Comparison of ENCODE assay signal across 22 cellular contexts in genomic region chr1:197807216-197807615, GRCh38. TPM values are rescaled to one million over a fixed set of nuclear protein-coding genes. Genes with fewer than 3 reads are reported as not detected.
A peak's percentile ranks its signal among the peaks of the same experiment; 100 is the strongest.
DNase-seq lines count a peak whose midpoint lies in the region; ATAC-seq and TF ChIP-seq lines count a peak whose summit lies in the region.
"Had no signal": no experiment of that assay in that cellular context is flagged by ENCODE, and none has a peak within 500 bp of the region (broad histone marks: within the 10 kb centered on the region; RNA-seq: fewer than 3 reads in every experiment).

No MANE protein-coding gene starts in this region.

- ATAC-seq in HG02938 (IDR thresholded peaks at IDR 0.05; ENCODE audit: unreplicated experiment) = peak; percentile 52
- ATAC-seq: activated CD8-positive, alpha-beta T cell treated with anti-CD3 and anti-CD28 coated beads for 36 hours had no signal

- H3K27me3 ChIP-seq in OCI-LY3 (ENCODE audit: low read depth, low read length) (no peaks in the 10 kb centered on the region), colonic mucosa (no peaks in the 10 kb centered on the region)
- H3K27me3 ChIP-seq: spleen, stomach, vagina had no signal

- peak overlapping the region; percentile 68 for H3K4me2 ChIP-seq in OCI-LY3 (ENCODE audit: low read length)

- H3K4me1 ChIP-seq in OCI-LY3 (ENCODE audit: low read length) = peaks cover 36% of the 10 kb centered on the region
- peaks cover 4% of the 10 kb centered on the region for H3K4me1 ChIP-seq in colonic mucosa
- H3K4me1 ChIP-seq: spleen, vagina had no signal

- peak overlapping the region; percentile 61 for H3K4me3 ChIP-seq in OCI-LY3 (ENCODE audit: low read length)
- no peak overlapping the region for H3K4me3 ChIP-seq in colonic mucosa
- H3K4me3 ChIP-seq: SK-N-MC, spleen, stomach, vagina had no signal

- intact Hi-C loops in activated T-helper 1 cell treated with anti-CD3 and anti-CD28 coated beads, Interleukin-12 subunit alpha, Interleukin-12 subunit beta, Interleukin-2, Interleukin-4 antibody, amounts not matched to agents 30 ng/mL and 10 ng/mL and 1 ng/mL, durations not matched to agents 14 hours and 24 hours and 36 hours (cut with micrococcal nuclease) = no loop called here
- intact Hi-C loops in colonic mucosa (cut with DNase I) (no loop called here), posterior vena cava (cut with DNase I) (no loop called here)

- H3K36me3 ChIP-seq in OCI-LY3 (replicated peaks; ENCODE audit: low read depth, low read length) (no peaks in the 10 kb centered on the region), colonic mucosa (no peaks in the 10 kb centered on the region)
- H3K36me3 ChIP-seq: spleen, stomach, vagina had no signal

- H3K9me3 Mint-ChIP-seq in activated T-helper 1 cell treated with anti-CD3 and anti-CD28 coated beads, Interleukin-12 subunit alpha, Interleukin-12 subunit beta, Interleukin-2, Interleukin-4 antibody, amounts not matched to agents 30 ng/mL and 10 ng/mL and 1 ng/mL, durations not matched to agents 14 hours and 24 hours and 36 hours = no peaks in the 10 kb centered on the region
- no peaks in the 10 kb centered on the region for H3K9me3 Mint-ChIP-seq in activated CD4-positive, alpha-beta memory T cell treated with anti-CD3 and anti-CD28 coated beads, Interleukin-2, amount 10 ng/mL, durations not matched to agents 7 days and 5 days
- H3K9me3 Mint-ChIP-seq: activated CD8-positive, alpha-beta T cell treated with anti-CD3 and anti-CD28 coated beads for 36 hours; activated T-helper 2 cell treated with anti-CD3 and anti-CD28 coated beads, Interferon-gamma antibody, Interleukin-2, Interleukin-4, amounts not matched to agents 10 μg/mL and 5 μg/mL and 100 μg/mL, durations not matched to agents 14 hours and 24 hours and 36 hours had no signal

- no peaks in the 10 kb centered on the region for H3K36me3 Mint-ChIP-seq in activated T-helper 1 cell treated with anti-CD3 and anti-CD28 coated beads, Interleukin-12 subunit alpha, Interleukin-12 subunit beta, Interleukin-2, Interleukin-4 antibody, amounts not matched to agents 30 ng/mL and 10 ng/mL and 1 ng/mL, durations not matched to agents 14 hours and 24 hours and 36 hours (ENCODE audit: low read depth)
- H3K36me3 Mint-ChIP-seq in activated CD4-positive, alpha-beta memory T cell treated with anti-CD3 and anti-CD28 coated beads, Interleukin-2, amount 10 ng/mL, durations not matched to agents 7 days and 5 days (ENCODE audit: low read depth) = no peaks in the 10 kb centered on the region

- POLR2A ChIA-PET in activated CD4-positive, alpha-beta memory T cell treated with anti-CD3 and anti-CD28 coated beads, Interleukin-2, amount 10 ng/mL, durations not matched to agents 7 days and 5 days (lab: Charles Lee) = interaction anchor here (0.6 to 1.3 kb wide), 2 partner anchors 31 to 153 kb away, joined by 3 to 4 read pairs; partner anchors contain the start of gene DENND1B

- H3K9ac ChIP-seq in OCI-LY3 (ENCODE audit: low read length) (peak overlapping the region; percentile 48; the same call in 1 of the 2 replicates), colonic mucosa (ENCODE audit: low read depth in 2 of 2, low read length in 2 of 2) (no peak overlapping the region)

- no peaks in the 10 kb centered on the region for H3K4me1 Mint-ChIP-seq in activated T-helper 1 cell treated with anti-CD3 and anti-CD28 coated beads, Interleukin-12 subunit alpha, Interleukin-12 subunit beta, Interleukin-2, Interleukin-4 antibody, amounts not matched to agents 30 ng/mL and 10 ng/mL and 1 ng/mL, durations not matched to agents 14 hours and 24 hours and 36 hours (ENCODE audit: low read depth)
- peaks cover 5% of the 10 kb centered on the region for H3K4me1 Mint-ChIP-seq in activated CD4-positive, alpha-beta memory T cell treated with anti-CD3 and anti-CD28 coated beads, Interleukin-2, amount 10 ng/mL, durations not matched to agents 7 days and 5 days

- H3K27ac Mint-ChIP-seq in activated T-helper 1 cell treated with anti-CD3 and anti-CD28 coated beads, Interleukin-12 subunit alpha, Interleukin-12 subunit beta, Interleukin-2, Interleukin-4 antibody, amounts not matched to agents 30 ng/mL and 10 ng/mL and 1 ng/mL, durations not matched to agents 14 hours and 24 hours and 36 hours = no peak overlapping the region
- H3K27ac Mint-ChIP-seq in activated CD4-positive, alpha-beta memory T cell treated with anti-CD3 and anti-CD28 coated beads, Interleukin-2, amount 10 ng/mL, durations not matched to agents 7 days and 5 days = no peak overlapping the region
- H3K27ac Mint-ChIP-seq: activated CD8-positive, alpha-beta T cell treated with anti-CD3 and anti-CD28 coated beads for 36 hours; activated T-helper 2 cell treated with anti-CD3 and anti-CD28 coated beads, Interferon-gamma antibody, Interleukin-2, Interleukin-4, amounts not matched to agents 10 μg/mL and 5 μg/mL and 100 μg/mL, durations not matched to agents 14 hours and 24 hours and 36 hours had no signal

- H3K4me3 Mint-ChIP-seq in activated T-helper 1 cell treated with anti-CD3 and anti-CD28 coated beads, Interleukin-12 subunit alpha, Interleukin-12 subunit beta, Interleukin-2, Interleukin-4 antibody, amounts not matched to agents 30 ng/mL and 10 ng/mL and 1 ng/mL, durations not matched to agents 14 hours and 24 hours and 36 hours = no peak overlapping the region
- H3K4me3 Mint-ChIP-seq in activated CD4-positive, alpha-beta memory T cell treated with anti-CD3 and anti-CD28 coated beads, Interleukin-2, amount 10 ng/mL, durations not matched to agents 7 days and 5 days = no peak overlapping the region
- H3K4me3 Mint-ChIP-seq: activated CD8-positive, alpha-beta T cell treated with anti-CD3 and anti-CD28 coated beads for 36 hours had no signal

- no peaks in the 10 kb centered on the region for H3K27me3 Mint-ChIP-seq in activated T-helper 1 cell treated with anti-CD3 and anti-CD28 coated beads, Interleukin-12 subunit alpha, Interleukin-12 subunit beta, Interleukin-2, Interleukin-4 antibody, amounts not matched to agents 30 ng/mL and 10 ng/mL and 1 ng/mL, durations not matched to agents 14 hours and 24 hours and 36 hours (ENCODE audit: insufficient read depth)
- H3K27me3 Mint-ChIP-seq in activated CD4-positive, alpha-beta memory T cell treated with anti-CD3 and anti-CD28 coated beads, Interleukin-2, amount 10 ng/mL, durations not matched to agents 7 days and 5 days = no peaks in the 10 kb centered on the region
- H3K27me3 Mint-ChIP-seq: activated CD8-positive, alpha-beta T cell treated with anti-CD3 and anti-CD28 coated beads for 36 hours had no signal

- H4K20me1 ChIP-seq in OCI-LY3 (ENCODE audit: insufficient read depth, low read length) = no peaks in the 10 kb centered on the region

- peak overlapping the region; percentile 61 for H2AFZ ChIP-seq in OCI-LY3 (ENCODE audit: low read depth, low read length)

- no peak for TF ChIP-seq CTCF in GM13977 (IDR thresholded peaks at IDR 0.05; ENCODE audit: extremely low read depth, insufficient read depth, missing control alignments)
- no peak for TF ChIP-seq CTCF in GM20000 (IDR thresholded peaks at IDR 0.05; ENCODE audit: extremely low read depth, missing control alignments)
- peak; percentile 51 for TF ChIP-seq CTCF in OCI-LY3 (IDR thresholded peaks at IDR 0.05; ENCODE audit: low read depth, low read length)
- no peak for TF ChIP-seq CTCF in colonic mucosa (IDR thresholded peaks at IDR 0.05)

- peak; percentile 48 for DNase-seq in GM13977 (ENCODE audit: low spot score)
- DNase-seq in GM20000 (ENCODE audit: low spot score) = peak; percentile 28
- no peak for DNase-seq in activated T-helper 1 cell treated with anti-CD3 and anti-CD28 coated beads, Interleukin-12 subunit alpha, Interleukin-12 subunit beta, Interleukin-2, Interleukin-4 antibody, amounts not matched to agents 30 ng/mL and 10 ng/mL and 1 ng/mL, durations not matched to agents 14 hours and 24 hours and 36 hours (ENCODE audit: low spot score)
- no peak for DNase-seq in colonic mucosa
- no peak for DNase-seq in posterior vena cava (ENCODE audit: low spot score)
- no peak for DNase-seq in activated CD4-positive, alpha-beta memory T cell treated with anti-CD3 and anti-CD28 coated beads, Interleukin-2, amount 10 ng/mL, durations not matched to agents 7 days and 5 days
- DNase-seq: activated CD8-positive, alpha-beta T cell treated with anti-CD3 and anti-CD28 coated beads for 36 hours; aorta; COR-L47; erythroblast; HCEC 1CT; head of caudate nucleus; NCI-H1105; NCI-H2227 treated with DMSO at 0.1 percent for 48 hours; posterior cingulate gyrus; spleen; stomach had no signal

- H3K79me2 ChIP-seq in OCI-LY3 (ENCODE audit: low read length) = no peaks in the 10 kb centered on the region

- in situ Hi-C loops in GM13977 (cut with MboI; ENCODE audit: low pct_unique_long_range_greater_than_20kb, low sequenced_read_pairs, unreplicated experiment) = no loop called here

- CTCF ChIA-PET in activated CD4-positive, alpha-beta memory T cell treated with anti-CD3 and anti-CD28 coated beads, Interleukin-2, amount 10 ng/mL, durations not matched to agents 7 days and 5 days (lab: Charles Lee) = no interaction called here

- H3K27ac ChIP-seq in OCI-LY3 (ENCODE audit: low read length) (peak overlapping the region; percentile 93), colonic mucosa (no peak overlapping the region)
- H3K27ac ChIP-seq: SK-N-MC, stomach, vagina had no signal

- H3K9me3 ChIP-seq in OCI-LY3 (ENCODE audit: insufficient read depth, low read length) (no peaks in the 10 kb centered on the region), colonic mucosa (no peaks in the 10 kb centered on the region)
- H3K9me3 ChIP-seq: stomach had no signal

RNA-seq across cellular contexts. Expression of gene DENND1B, which starts 31.9 kb away (rescaled TPM):
- total RNA-seq in activated T-helper 1 cell treated with anti-CD3 and anti-CD28 coated beads, Interleukin-12 subunit alpha, Interleukin-12 subunit beta, Interleukin-2, Interleukin-4 antibody, amounts not matched to agents 30 ng/mL and 10 ng/mL and 1 ng/mL, durations not matched to agents 14 hours and 24 hours and 36 hours = 15.3 and 16.5 TPM in 2 replicates
- total RNA-seq in colonic mucosa (10 to 100 TPM; 19.5 to 25.7 TPM), posterior vena cava (10 to 100 TPM; 13.8 to 17.2 TPM)
- 10 to 100 TPM; 30.6 to 31.0 TPM for total RNA-seq in activated CD4-positive, alpha-beta memory T cell treated with anti-CD3 and anti-CD28 coated beads, Interleukin-2, amount 10 ng/mL, durations not matched to agents 7 days and 5 days

Comparison
In these comparisons a context has a peak if more than half of its experiments do, and no peak if none do; other contexts are left out.
1. DNase-seq: peak in GM13977 (single experiment) and GM20000 (single experiment); none in activated T-helper 1 cell treated with anti-CD3 and anti-CD28 coated beads, Interleukin-12 subunit alpha, Interleukin-12 subunit beta, Interleukin-2, Interleukin-4 antibody, amounts not matched to agents 30 ng/mL and 10 ng/mL and 1 ng/mL, durations not matched to agents 14 hours and 24 hours and 36 hours (single experiment), colonic mucosa (single experiment), posterior vena cava (single experiment) and activated CD4-positive, alpha-beta memory T cell treated with anti-CD3 and anti-CD28 coated beads, Interleukin-2, amount 10 ng/mL, durations not matched to agents 7 days and 5 days (single experiment).